ENCODE assay signal across 8 cellular contexts in genomic region chr22:29767289-29768051, GRCh38. TPM values are rescaled to one million over a fixed set of nuclear protein-coding genes. Genes with fewer than 3 reads are reported as not detected.
DNase-seq lines count a peak whose midpoint lies in the region; ATAC-seq and TF ChIP-seq lines count a peak whose summit lies in the region.

TSS of gene UQCR10 (plus strand) at chr22:29767369. CDS start at chr22:29767399, 30 bp downstream.

- no peaks in the 10 kb centered on the region for H3K27me3 ChIP-seq in kidney epithelial cell (ENCODE audit: control insufficient read depth, insufficient read depth, low read length)

- TF ChIP-seq CTCF in AG04449 (IDR thresholded peaks at IDR 0.05; ENCODE audit: insufficient read depth, low read length, missing control alignments) (no peak), kidney epithelial cell (IDR thresholded peaks at IDR 0.05; ENCODE audit: insufficient read depth, low read length, poor library complexity, severe bottlenecking) (no peak)

- POLR2A ChIA-PET in AG04449 (lab: Yijun Ruan, JAX), result interaction anchor here (1.6 kb wide), 1 partner anchor 26 kb away, joined by 3 read pairs; no protein-coding TSS in a partner anchor

- DNase-seq in AG04449 (ENCODE audit: low read depth, low spot score) (no peak), NCI-H345 treated with DMSO at 0.1 percent for 48 hours (lab: John Stamatoyannopoulos, UW; ENCODE audit: unreplicated experiment) (peak; percentile 87), cerebellum (ENCODE audit: low spot score) (peak; percentile 96), kidney epithelial cell (ENCODE audit: low read depth) (peak; percentile 65)
- peak; percentile 91 for DNase-seq in activated CD4-positive, CD25-positive, alpha-beta regulatory T cell treated with anti-CD3 and anti-CD28 coated beads, Interleukin-2, amount 50 U/mL, for 72 hours
- peak; percentile 96 for DNase-seq in stimulated activated CD4-positive, alpha-beta T cell treated with anti-CD3 and anti-CD28 coated beads, Interleukin-15, amount 100 ng/mL, for 24 hours

- CTCF ChIA-PET in AG04449 (lab: Yijun Ruan, JAX), result interaction anchor here (0.8 to 1.8 kb wide), 3 partner anchors 142 to 321 kb away, joined by 3 to 10 read pairs (median 5); no protein-coding TSS in a partner anchor

- H3K4me3 ChIP-seq in AG04449 (ENCODE audit: low read depth, low read length), result peak within 1 kb of the TSS; percentile 98
- H3K4me3 ChIP-seq in kidney epithelial cell (ENCODE audit: low read depth, low read length), result peak within 1 kb of the TSS; percentile 91

- H3K36me3 ChIP-seq in kidney epithelial cell (ENCODE audit: control insufficient read depth, insufficient read depth, low read length), result no peaks in the 10 kb centered on the region

- ATAC-seq in GM18873 (IDR thresholded peaks at IDR 0.05; ENCODE audit: low FRiP score, unreplicated experiment), result peak; percentile 49
- ATAC-seq in HG03135 (IDR thresholded peaks at IDR 0.05; ENCODE audit: unreplicated experiment), result peak; percentile 64

RNA-seq across cellular contexts. Expression of gene UQCR10, which starts in this region (rescaled TPM):
- total RNA-seq in cerebellum (40.3 TPM), kidney epithelial cell (62.0 and 75.5 TPM in 2 replicates)
